1 cellular context compared by ENCODE assay signal in the genomic region with DNA sequence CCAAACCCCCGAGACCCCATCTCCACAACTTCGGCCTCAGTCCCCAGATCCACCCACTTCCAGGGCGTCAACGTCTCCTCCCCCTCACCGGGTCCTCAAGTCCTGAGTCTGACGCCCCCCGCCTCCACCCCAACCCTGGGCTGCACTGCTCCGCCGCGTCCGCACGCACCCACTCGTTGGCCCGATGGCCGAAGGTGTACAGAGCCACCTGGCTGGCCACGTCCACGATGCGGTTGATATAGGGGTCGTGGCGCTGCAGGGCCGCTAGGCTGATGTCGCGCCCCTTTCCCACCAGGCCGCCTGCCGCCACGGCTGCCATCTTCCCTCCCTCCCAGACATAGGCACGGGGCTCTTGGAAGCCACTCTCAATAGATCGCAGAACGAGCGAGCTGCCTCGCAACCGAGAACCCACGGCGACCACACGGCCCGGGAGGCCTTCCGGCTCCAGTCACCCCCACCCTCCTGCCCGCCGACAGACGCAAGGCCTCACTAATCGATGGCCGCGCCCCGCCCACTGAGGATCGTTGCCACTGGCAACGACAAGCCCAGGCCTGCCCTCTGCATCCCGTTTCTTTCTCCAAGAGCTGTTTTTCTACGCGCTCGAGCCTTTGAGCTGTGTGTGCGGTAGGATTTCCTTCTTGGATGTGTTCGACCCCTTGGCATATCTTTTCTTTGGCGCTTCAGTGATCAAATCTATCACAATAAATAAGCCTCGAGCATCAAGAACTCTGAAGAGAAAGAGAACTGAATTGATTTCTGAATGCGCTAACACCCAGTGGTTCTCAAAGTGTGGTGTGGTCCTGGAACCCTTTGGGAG.
TF ChIP-seq lines count a peak whose summit lies in the region.

A gene (minus strand): TSS at position 345 of the 817 bp plus-strand sequence. CDS start 26 bp downstream, at position 319.

TF ChIP-seq in K562, 482 proteins besides CTCF, POLR2A, EP300 and RAD21 (continued from another document and continues in another):
- TF ChIP-seq, protein P1, sequence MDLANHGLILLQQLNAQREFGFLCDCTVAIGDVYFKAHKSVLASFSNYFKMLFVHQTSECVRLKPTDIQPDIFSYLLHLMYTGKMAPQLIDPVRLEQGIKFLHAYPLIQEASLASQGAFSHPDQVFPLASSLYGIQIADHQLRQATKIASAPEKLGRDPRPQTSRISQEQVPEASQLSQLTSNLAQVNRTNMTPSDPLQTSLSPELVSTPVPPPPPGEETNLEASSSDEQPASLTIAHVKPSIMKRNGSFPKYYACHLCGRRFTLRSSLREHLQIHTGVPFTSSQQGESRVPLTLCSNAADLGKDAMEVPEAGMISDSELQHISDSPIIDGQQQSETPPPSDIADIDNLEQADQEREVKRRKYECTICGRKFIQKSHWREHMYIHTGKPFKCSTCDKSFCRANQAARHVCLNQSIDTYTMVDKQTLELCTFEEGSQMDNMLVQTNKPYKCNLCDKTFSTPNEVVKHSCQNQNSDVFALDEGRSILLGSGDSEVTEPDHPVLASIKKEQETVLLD (IDR thresholded peaks at IDR 0.05) = no peak
- TF ChIP-seq, protein P2, sequence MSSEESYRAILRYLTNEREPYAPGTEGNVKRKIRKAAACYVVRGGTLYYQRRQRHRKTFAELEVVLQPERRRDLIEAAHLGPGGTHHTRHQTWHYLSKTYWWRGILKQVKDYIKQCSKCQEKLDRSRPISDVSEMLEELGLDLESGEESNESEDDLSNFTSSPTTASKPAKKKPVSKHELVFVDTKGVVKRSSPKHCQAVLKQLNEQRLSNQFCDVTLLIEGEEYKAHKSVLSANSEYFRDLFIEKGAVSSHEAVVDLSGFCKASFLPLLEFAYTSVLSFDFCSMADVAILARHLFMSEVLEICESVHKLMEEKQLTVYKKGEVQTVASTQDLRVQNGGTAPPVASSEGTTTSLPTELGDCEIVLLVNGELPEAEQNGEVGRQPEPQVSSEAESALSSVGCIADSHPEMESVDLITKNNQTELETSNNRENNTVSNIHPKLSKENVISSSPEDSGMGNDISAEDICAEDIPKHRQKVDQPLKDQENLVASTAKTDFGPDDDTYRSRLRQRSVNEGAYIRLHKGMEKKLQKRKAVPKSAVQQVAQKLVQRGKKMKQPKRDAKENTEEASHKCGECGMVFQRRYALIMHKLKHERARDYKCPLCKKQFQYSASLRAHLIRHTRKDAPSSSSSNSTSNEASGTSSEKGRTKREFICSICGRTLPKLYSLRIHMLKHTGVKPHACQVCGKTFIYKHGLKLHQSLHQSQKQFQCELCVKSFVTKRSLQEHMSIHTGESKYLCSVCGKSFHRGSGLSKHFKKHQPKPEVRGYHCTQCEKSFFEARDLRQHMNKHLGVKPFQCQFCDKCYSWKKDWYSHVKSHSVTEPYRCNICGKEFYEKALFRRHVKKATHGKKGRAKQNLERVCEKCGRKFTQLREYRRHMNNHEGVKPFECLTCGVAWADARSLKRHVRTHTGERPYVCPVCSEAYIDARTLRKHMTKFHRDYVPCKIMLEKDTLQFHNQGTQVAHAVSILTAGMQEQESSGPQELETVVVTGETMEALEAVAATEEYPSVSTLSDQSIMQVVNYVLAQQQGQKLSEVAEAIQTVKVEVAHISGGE (CRISPR knock-in tag; IDR thresholded peaks at IDR 0.05) = no peak
- TF ChIP-seq ZNF197 (CRISPR knock-in tag; IDR thresholded peaks at IDR 0.05; ENCODE audit: low read depth) (no peak), MED1 (CRISPR knock-in tag; IDR thresholded peaks at IDR 0.05; ENCODE audit: borderline replicate concordance) (no peak), GABPB2 (CRISPR knock-in tag; conservative IDR thresholded peaks at IDR 0.05) (no peak), STAG1 (CRISPR knock-in tag; IDR thresholded peaks at IDR 0.05; ENCODE audit: borderline replicate concordance) (no peak), CBFB (CRISPR knock-in tag; IDR thresholded peaks at IDR 0.05) (no peak; the same call in 1 of the 2 replicates), ZNF445 (CRISPR knock-in tag; IDR thresholded peaks at IDR 0.05; ENCODE audit: low read depth) (no peak), RBM14 (IDR thresholded peaks at IDR 0.05; ENCODE audit: borderline replicate concordance, insufficient read depth, low read depth, low read length) (no peak), TAF15 (IDR thresholded peaks at IDR 0.05; ENCODE audit: low read depth, low read length) (no peak), NFIC (IDR thresholded peaks at IDR 0.05) (peak; percentile 33), CREBBP (IDR thresholded peaks at IDR 0.05; ENCODE audit: low read depth, low read length) (no peak), ADNP (tag; IDR thresholded peaks at IDR 0.05) (no peak), ATF1 (CRISPR knock-in tag; IDR thresholded peaks at IDR 0.05) (no peak), ATF1 (tag; IDR thresholded peaks at IDR 0.05) (0 out of 2 replicates have a peak, but pooled peaks have one; percentile 28), EHMT2 (IDR thresholded peaks at IDR 0.05) (peak; percentile 47; the same call in 1 of the 2 replicates), BRD4 (IDR thresholded peaks at IDR 0.05) (no peak), GATAD2A (IDR thresholded peaks at IDR 0.05) (no peak), PHF8 (IDR thresholded peaks at IDR 0.05; ENCODE audit: borderline replicate concordance, low read length) (peak; percentile 93), CBX1 (IDR thresholded peaks at IDR 0.05; ENCODE audit: low read depth) (no peak), SREBF1 (IDR thresholded peaks at IDR 0.05; ENCODE audit: borderline replicate concordance, low read depth, low read length) (no peak), RB1 (IDR thresholded peaks at IDR 0.05; ENCODE audit: low read depth) (0 out of 2 replicates have a peak, but pooled peaks have one; percentile 16), NRF1 (conservative IDR thresholded peaks at IDR 0.05 in 1 of 2, IDR thresholded peaks at IDR 0.05 in 1 of 2) (peak; percentile 49 to 56), EWSR1 (IDR thresholded peaks at IDR 0.05; ENCODE audit: borderline replicate concordance, low read depth, partially characterized antibody) (no peak), ZBTB7A (IDR thresholded peaks at IDR 0.05; ENCODE audit: borderline replicate concordance, control insufficient read depth, low read depth, low read length) (peak; percentile 45; the same call in 1 of the 2 replicates), PCBP2 (IDR thresholded peaks at IDR 0.05; ENCODE audit: low read depth, low read length, poor library complexity, severe bottlenecking) (no peak), ATF7 (IDR thresholded peaks at IDR 0.05) (peak; percentile 75), ZZZ3 (IDR thresholded peaks at IDR 0.05) (no peak)
- TF ChIP-seq, protein P3, sequence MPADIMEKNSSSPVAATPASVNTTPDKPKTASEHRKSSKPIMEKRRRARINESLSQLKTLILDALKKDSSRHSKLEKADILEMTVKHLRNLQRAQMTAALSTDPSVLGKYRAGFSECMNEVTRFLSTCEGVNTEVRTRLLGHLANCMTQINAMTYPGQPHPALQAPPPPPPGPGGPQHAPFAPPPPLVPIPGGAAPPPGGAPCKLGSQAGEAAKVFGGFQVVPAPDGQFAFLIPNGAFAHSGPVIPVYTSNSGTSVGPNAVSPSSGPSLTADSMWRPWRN (IDR thresholded peaks at IDR 0.05; ENCODE audit: low read depth) = no peak
- TF ChIP-seq, protein P4, sequence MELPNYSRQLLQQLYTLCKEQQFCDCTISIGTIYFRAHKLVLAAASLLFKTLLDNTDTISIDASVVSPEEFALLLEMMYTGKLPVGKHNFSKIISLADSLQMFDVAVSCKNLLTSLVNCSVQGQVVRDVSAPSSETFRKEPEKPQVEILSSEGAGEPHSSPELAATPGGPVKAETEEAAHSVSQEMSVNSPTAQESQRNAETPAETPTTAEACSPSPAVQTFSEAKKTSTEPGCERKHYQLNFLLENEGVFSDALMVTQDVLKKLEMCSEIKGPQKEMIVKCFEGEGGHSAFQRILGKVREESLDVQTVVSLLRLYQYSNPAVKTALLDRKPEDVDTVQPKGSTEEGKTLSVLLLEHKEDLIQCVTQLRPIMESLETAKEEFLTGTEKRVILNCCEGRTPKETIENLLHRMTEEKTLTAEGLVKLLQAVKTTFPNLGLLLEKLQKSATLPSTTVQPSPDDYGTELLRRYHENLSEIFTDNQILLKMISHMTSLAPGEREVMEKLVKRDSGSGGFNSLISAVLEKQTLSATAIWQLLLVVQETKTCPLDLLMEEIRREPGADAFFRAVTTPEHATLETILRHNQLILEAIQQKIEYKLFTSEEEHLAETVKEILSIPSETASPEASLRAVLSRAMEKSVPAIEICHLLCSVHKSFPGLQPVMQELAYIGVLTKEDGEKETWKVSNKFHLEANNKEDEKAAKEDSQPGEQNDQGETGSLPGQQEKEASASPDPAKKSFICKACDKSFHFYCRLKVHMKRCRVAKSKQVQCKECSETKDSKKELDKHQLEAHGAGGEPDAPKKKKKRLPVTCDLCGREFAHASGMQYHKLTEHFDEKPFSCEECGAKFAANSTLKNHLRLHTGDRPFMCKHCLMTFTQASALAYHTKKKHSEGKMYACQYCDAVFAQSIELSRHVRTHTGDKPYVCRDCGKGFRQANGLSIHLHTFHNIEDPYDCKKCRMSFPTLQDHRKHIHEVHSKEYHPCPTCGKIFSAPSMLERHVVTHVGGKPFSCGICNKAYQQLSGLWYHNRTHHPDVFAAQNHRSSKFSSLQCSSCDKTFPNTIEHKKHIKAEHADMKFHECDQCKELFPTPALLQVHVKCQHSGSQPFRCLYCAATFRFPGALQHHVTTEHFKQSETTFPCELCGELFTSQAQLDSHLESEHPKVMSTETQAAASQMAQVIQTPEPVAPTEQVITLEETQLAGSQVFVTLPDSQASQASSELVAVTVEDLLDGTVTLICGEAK (IDR thresholded peaks at IDR 0.05) = peak; percentile 52
- TF ChIP-seq, protein P4 (CRISPR knock-in tag; IDR thresholded peaks at IDR 0.05) = no peak
- TF ChIP-seq, protein P5, sequence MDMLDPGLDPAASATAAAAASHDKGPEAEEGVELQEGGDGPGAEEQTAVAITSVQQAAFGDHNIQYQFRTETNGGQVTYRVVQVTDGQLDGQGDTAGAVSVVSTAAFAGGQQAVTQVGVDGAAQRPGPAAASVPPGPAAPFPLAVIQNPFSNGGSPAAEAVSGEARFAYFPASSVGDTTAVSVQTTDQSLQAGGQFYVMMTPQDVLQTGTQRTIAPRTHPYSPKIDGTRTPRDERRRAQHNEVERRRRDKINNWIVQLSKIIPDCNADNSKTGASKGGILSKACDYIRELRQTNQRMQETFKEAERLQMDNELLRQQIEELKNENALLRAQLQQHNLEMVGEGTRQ (CRISPR knock-in tag; IDR thresholded peaks at IDR 0.05) = no peak
- TF ChIP-seq, protein P6, sequence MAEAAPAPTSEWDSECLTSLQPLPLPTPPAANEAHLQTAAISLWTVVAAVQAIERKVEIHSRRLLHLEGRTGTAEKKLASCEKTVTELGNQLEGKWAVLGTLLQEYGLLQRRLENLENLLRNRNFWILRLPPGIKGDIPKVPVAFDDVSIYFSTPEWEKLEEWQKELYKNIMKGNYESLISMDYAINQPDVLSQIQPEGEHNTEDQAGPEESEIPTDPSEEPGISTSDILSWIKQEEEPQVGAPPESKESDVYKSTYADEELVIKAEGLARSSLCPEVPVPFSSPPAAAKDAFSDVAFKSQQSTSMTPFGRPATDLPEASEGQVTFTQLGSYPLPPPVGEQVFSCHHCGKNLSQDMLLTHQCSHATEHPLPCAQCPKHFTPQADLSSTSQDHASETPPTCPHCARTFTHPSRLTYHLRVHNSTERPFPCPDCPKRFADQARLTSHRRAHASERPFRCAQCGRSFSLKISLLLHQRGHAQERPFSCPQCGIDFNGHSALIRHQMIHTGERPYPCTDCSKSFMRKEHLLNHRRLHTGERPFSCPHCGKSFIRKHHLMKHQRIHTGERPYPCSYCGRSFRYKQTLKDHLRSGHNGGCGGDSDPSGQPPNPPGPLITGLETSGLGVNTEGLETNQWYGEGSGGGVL (CRISPR knock-in tag; IDR thresholded peaks at IDR 0.05) = no peak
- TF ChIP-seq, protein P7, sequence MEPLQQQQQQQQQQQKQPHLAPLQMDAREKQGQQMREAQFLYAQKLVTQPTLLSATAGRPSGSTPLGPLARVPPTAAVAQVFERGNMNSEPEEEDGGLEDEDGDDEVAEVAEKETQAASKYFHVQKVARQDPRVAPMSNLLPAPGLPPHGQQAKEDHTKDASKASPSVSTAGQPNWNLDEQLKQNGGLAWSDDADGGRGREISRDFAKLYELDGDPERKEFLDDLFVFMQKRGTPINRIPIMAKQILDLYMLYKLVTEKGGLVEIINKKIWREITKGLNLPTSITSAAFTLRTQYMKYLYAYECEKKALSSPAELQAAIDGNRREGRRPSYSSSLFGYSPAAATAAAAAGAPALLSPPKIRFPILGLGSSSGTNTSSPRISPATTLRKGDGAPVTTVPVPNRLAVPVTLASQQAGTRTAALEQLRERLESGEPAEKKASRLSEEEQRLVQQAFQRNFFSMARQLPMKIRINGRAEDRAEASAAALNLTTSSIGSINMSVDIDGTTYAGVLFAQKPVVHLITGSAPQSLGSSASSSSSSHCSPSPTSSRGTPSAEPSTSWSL (CRISPR knock-in tag; IDR thresholded peaks at IDR 0.05; ENCODE audit: borderline replicate concordance) = no peak
